Comparison of ENCODE assay signal across 16 cellular contexts in the genomic region with DNA sequence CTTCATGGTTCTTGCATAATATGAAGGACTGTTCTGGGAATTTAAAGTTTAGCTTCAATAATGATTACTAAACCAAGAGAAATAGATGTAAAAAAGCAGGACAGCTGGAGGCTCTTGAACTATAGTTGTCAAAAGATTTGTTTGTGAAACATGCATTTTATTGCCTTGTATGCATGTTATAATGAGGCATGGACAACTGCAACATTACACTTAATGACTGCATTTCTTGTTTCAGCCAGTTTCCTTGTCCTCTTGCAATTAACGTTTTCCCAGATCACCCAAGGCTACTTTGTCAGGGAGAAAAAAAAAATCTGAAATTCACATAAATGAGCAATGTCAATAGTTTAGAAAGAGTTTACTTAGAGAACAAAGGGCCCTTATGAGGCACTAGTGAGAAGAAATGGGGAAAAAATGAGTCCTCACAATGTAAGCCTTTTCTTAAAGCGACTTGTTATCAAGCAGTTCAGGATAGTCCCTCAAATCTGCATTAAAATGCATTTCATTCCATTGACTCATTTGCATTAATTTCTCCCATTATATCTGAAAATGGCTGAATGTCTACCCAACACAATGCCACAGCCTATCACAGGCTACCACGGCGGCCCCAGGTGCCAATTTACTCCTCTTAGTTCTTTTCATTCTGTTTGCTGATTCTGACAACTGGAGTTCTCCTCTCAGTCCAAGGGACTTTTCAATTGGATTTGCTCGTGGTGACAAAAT.
A peak's percentile ranks its signal among the peaks of the same experiment; 100 is the strongest.
DNase-seq lines count a peak whose midpoint lies in the region; ATAC-seq, FAIRE-seq and TF ChIP-seq lines count a peak whose summit lies in the region.
"Had no signal": no experiment of that assay in that cellular context is flagged by ENCODE, and none has a peak within 500 bp of the region (broad histone marks: within the 10 kb centered on the region; RNA-seq: fewer than 3 reads in every experiment).

No MANE protein-coding gene starts in this region.

- H3K27me3 ChIP-seq in right atrium auricular region: no peaks in the 10 kb centered on the region
- no peaks in the 10 kb centered on the region for H3K27me3 ChIP-seq in prostate gland (replicated peaks; ENCODE audit: insufficient read depth)
- H3K27me3 ChIP-seq: gastroesophageal sphincter had no signal

- H3K27ac Mint-ChIP-seq in WTC11: peak overlapping the region; percentile 72
- H3K27ac Mint-ChIP-seq in type B pancreatic cell: peak overlapping the region; percentile 10
- H3K27ac Mint-ChIP-seq: activated naive CD4-positive, alpha-beta T cell treated with anti-CD3 and anti-CD28 coated beads, Interleukin-2, amount 10 ng/mL, durations not matched to agents 7 days and 5 days; natural killer cell treated with Interleukin-12 subunit alpha and Interleukin-12 subunit beta and Interleukin-15 and Interleukin-18, amount 100 ng/mL, for 72 hours had no signal

- CTCF ChIA-PET in WTC11 (lab: Charles Lee) (no interaction called here), OCI-LY7 (lab: Charles Lee; ENCODE audit: unreplicated experiment) (no interaction called here)

- H2AFZ ChIP-seq in OCI-LY7 (ENCODE audit: low read length): no peak overlapping the region

- H3K9me3 Mint-ChIP-seq in WTC11 (no peaks in the 10 kb centered on the region), type B pancreatic cell (no peaks in the 10 kb centered on the region)
- H3K9me3 Mint-ChIP-seq: activated naive CD4-positive, alpha-beta T cell treated with anti-CD3 and anti-CD28 coated beads, Interleukin-2, amount 10 ng/mL, durations not matched to agents 7 days and 5 days had no signal

- no TSS peak for BruUV-seq in OCI-LY7 (replicated peaks; lab: Mats Ljungman, UMichigan)

- POLR2A ChIA-PET in WTC11 (lab: Charles Lee): no interaction called here
- POLR2A ChIA-PET in OCI-LY7 (lab: Charles Lee): interaction anchor here (0.6 to 0.7 kb wide), 2 partner anchors 50 to 167 kb away, joined by 4 to 5 read pairs; no protein-coding TSS in a partner anchor

- no peak overlapping the region for H3K4me2 ChIP-seq in OCI-LY7 (ENCODE audit: low read length)

- intact Hi-C loops in Right ventricle myocardium inferior (cut with DNase I) (no loop called here), OCI-LY7 (cut with micrococcal nuclease; ENCODE audit: unreplicated experiment) (no loop called here), prostate gland (cut with DNase I) (no loop called here)

- DNase-seq in Right ventricle myocardium inferior (ENCODE audit: missing footprints) (peak; percentile 60), right atrium auricular region (ENCODE audit: low spot score) (no peak), WTC11 (ENCODE audit: low spot score) (peak; percentile 14), type B pancreatic cell (ENCODE audit: extremely low spot score, unreplicated experiment) (no peak), OCI-LY7 (ENCODE audit: low spot score) (no peak), prostate gland (ENCODE audit: low spot score) (no peak), SK-N-DZ (ENCODE audit: low spot score) (no peak)
- DNase-seq: ACHN; activated CD8-positive, alpha-beta memory T cell treated with anti-CD3 and anti-CD28 coated beads, Interleukin-2, amount 50 U/mL, for 4 hours; activated naive CD4-positive, alpha-beta T cell treated with anti-CD3 and anti-CD28 coated beads, Interleukin-2, amount 10 ng/mL, durations not matched to agents 7 days and 5 days; left cardiac atrium; NCI-H226 had no signal

- H3K36me3 Mint-ChIP-seq in WTC11 (no peaks in the 10 kb centered on the region), type B pancreatic cell (no peaks in the 10 kb centered on the region)
- H3K36me3 Mint-ChIP-seq: activated naive CD4-positive, alpha-beta T cell treated with anti-CD3 and anti-CD28 coated beads, Interleukin-2, amount 10 ng/mL, durations not matched to agents 7 days and 5 days; natural killer cell treated with Interleukin-12 subunit alpha and Interleukin-12 subunit beta and Interleukin-15 and Interleukin-18, amount 100 ng/mL, for 72 hours had no signal

- WGBS in prostate gland: 48% methylated on average over 5 of the region's 5 CpGs

- no peaks in the 10 kb centered on the region for H4K20me1 ChIP-seq in OCI-LY7 (ENCODE audit: insufficient read depth, low read length)

- no peaks in the 10 kb centered on the region for H3K79me2 ChIP-seq in OCI-LY7 (ENCODE audit: insufficient read depth, low read depth, low read length)

- TF ChIP-seq CTCF in right atrium auricular region (IDR thresholded peaks at IDR 0.05) (no peak), WTC11 (IDR thresholded peaks at IDR 0.05) (no peak), type B pancreatic cell (conservative IDR thresholded peaks at IDR 0.05) (no peak), OCI-LY7 (conservative IDR thresholded peaks at IDR 0.05; ENCODE audit: low read length) (no peak), prostate gland (IDR thresholded peaks at IDR 0.05) (no peak)

- no peak overlapping the region for H3K4me3 ChIP-seq in right atrium auricular region
- H3K4me3 ChIP-seq in OCI-LY7 (ENCODE audit: low read depth, low read length, poor library complexity, severe bottlenecking): no peak overlapping the region
- H3K4me3 ChIP-seq in prostate gland: no peak overlapping the region
- H3K4me3 ChIP-seq: gastroesophageal sphincter had no signal

- no peaks in the 10 kb centered on the region for H3K9me3 ChIP-seq in right atrium auricular region
- no peaks in the 10 kb centered on the region for H3K9me3 ChIP-seq in OCI-LY7 (ENCODE audit: low read length)
- no peaks in the 10 kb centered on the region for H3K9me3 ChIP-seq in prostate gland
- H3K9me3 ChIP-seq: gastroesophageal sphincter had no signal

- peak; percentile 80 for FAIRE-seq in islet of Langerhans (lab: Jason Lieb, UNC)

- H3K27ac ChIP-seq in right atrium auricular region: no peak overlapping the region
- H3K27ac ChIP-seq in OCI-LY7 (ENCODE audit: low read depth, low read length, poor library complexity, severe bottlenecking): no peak overlapping the region
- no peak overlapping the region for H3K27ac ChIP-seq in prostate gland
- H3K27ac ChIP-seq: gastroesophageal sphincter had no signal

- no peaks in the 10 kb centered on the region for H3K36me3 ChIP-seq in right atrium auricular region
- H3K36me3 ChIP-seq in OCI-LY7 (ENCODE audit: insufficient read depth, low read length): no peaks in the 10 kb centered on the region
- no peaks in the 10 kb centered on the region for H3K36me3 ChIP-seq in prostate gland
- H3K36me3 ChIP-seq: gastroesophageal sphincter had no signal

- no peaks in the 10 kb centered on the region for H3K9me2 ChIP-seq in OCI-LY7 (ENCODE audit: insufficient read depth, low read length)

- H3K4me1 Mint-ChIP-seq in WTC11 (peaks cover 41% of the 10 kb centered on the region), type B pancreatic cell (ENCODE audit: unreplicated experiment) (peaks cover 32% of the 10 kb centered on the region)
- H3K4me1 Mint-ChIP-seq: activated naive CD4-positive, alpha-beta T cell treated with anti-CD3 and anti-CD28 coated beads, Interleukin-2, amount 10 ng/mL, durations not matched to agents 7 days and 5 days had no signal

- H3K4me3 Mint-ChIP-seq in WTC11 (peak overlapping the region; percentile 41), type B pancreatic cell (peak overlapping the region; percentile 45)
- H3K4me3 Mint-ChIP-seq: activated naive CD4-positive, alpha-beta T cell treated with anti-CD3 and anti-CD28 coated beads, Interleukin-2, amount 10 ng/mL, durations not matched to agents 7 days and 5 days; natural killer cell treated with Interleukin-12 subunit alpha and Interleukin-12 subunit beta and Interleukin-15 and Interleukin-18, amount 100 ng/mL, for 72 hours had no signal

- TF ChIP-seq POLR2A in prostate gland (IDR thresholded peaks at IDR 0.05): no peak

- peaks cover 4% of the 10 kb centered on the region for H3K27me3 Mint-ChIP-seq in WTC11 (ENCODE audit: low read depth)
- no peaks in the 10 kb centered on the region for H3K27me3 Mint-ChIP-seq in type B pancreatic cell
- H3K27me3 Mint-ChIP-seq: activated naive CD4-positive, alpha-beta T cell treated with anti-CD3 and anti-CD28 coated beads, Interleukin-2, amount 10 ng/mL, durations not matched to agents 7 days and 5 days; natural killer cell treated with Interleukin-12 subunit alpha and Interleukin-12 subunit beta and Interleukin-15 and Interleukin-18, amount 100 ng/mL, for 72 hours had no signal

- H3K4me1 ChIP-seq in right atrium auricular region: peaks cover 0 to 7% of the 10 kb centered on the region in 2 donors
- no peaks in the 10 kb centered on the region for H3K4me1 ChIP-seq in OCI-LY7 (ENCODE audit: insufficient read depth, low read length, poor library complexity, severe bottlenecking)
- H3K4me1 ChIP-seq in prostate gland (replicated peaks): no peaks in the 10 kb centered on the region
- H3K4me1 ChIP-seq: gastroesophageal sphincter had no signal

- ATAC-seq in Right ventricle myocardium inferior (no peak), WTC11 (peak; percentile 87)
- ATAC-seq: activated CD4-positive, CD25-positive, alpha-beta regulatory T cell treated with anti-CD3 and anti-CD28 coated beads, Interleukin-2, amount 50 U/mL, for 24 hours; gastroesophageal sphincter; left cardiac atrium; natural killer cell treated with Interleukin-12 subunit alpha and Interleukin-12 subunit beta and Interleukin-15 and Interleukin-18, amount 100 ng/mL, for 72 hours had no signal

TF ChIP-seq in WTC11, 78 proteins besides CTCF, POLR2A, EP300 and RAD21 (continues in another document):
- TF ChIP-seq RELA (CRISPR knock-in tag; IDR thresholded peaks at IDR 0.05; ENCODE audit: borderline replicate concordance) (no peak), ZBTB21 (CRISPR knock-in tag; IDR thresholded peaks at IDR 0.05; ENCODE audit: borderline replicate concordance) (no peak)

Comparison
In these comparisons a context has a peak if more than half of its experiments do, and no peak if none do; other contexts are left out.
1. DNase-seq: peak in Right ventricle myocardium inferior (single experiment) and WTC11 (single experiment); none in right atrium auricular region (single experiment), type B pancreatic cell (single experiment), OCI-LY7 (single experiment), prostate gland (single experiment) and SK-N-DZ (single experiment).